In the genomic region with DNA sequence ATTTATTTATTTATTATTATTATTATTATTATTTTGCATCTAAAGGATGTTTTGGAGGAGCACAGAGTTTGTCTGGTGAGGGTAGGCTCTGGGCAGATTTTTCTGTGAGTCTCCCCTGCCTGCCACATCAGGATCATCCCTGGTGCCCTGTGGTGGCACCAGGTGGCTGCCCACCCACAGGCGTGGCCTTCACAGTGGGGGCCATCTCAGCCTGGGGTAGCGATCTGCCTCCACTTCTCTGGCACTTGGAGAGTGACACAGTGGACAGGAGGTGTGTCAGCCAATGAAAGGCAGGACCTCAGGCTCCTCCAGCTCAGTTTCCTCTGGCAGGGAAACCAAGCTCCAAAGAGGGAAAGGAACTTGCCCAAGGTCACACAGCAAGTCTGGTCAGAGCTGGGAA, we compare ENCODE assay signal across 8 cellular contexts. TPM values are rescaled to one million over a fixed set of nuclear protein-coding genes. Genes with fewer than 3 reads are reported as not detected.
"Had no signal": no experiment of that assay in that cellular context is flagged by ENCODE, and none has a peak within 500 bp of the region (broad histone marks: within the 10 kb centered on the region; RNA-seq: fewer than 3 reads in every experiment).

No MANE protein-coding gene starts in this region.

- ATAC-seq: HepG2 had no signal

- H3K27ac ChIP-seq: HL-60 had no signal

- H2AFZ ChIP-seq: GM23338 had no signal

- H3K4me3 ChIP-seq: GM23338, K562 had no signal

- DNase-seq: H9, HCEC 1CT, HFFc6 had no signal

- H3K4me2 ChIP-seq: GM23338 had no signal

RNA-seq across cellular contexts. Expression of gene SLC6A7, which starts 30.0 kb away (rescaled TPM):
- total RNA-seq: GM23338, H9, HepG2, HFFc6, HT1080, K562 had no signal
- polyA plus RNA-seq: GM23338, HepG2, K562 had no signal

RNA-seq across cellular contexts. Expression of gene CDX1, which starts 53.3 kb away (rescaled TPM):
- total RNA-seq: GM23338, HepG2, HT1080 had no signal
- polyA plus RNA-seq: GM23338, HepG2 had no signal
